In the genomic region with DNA sequence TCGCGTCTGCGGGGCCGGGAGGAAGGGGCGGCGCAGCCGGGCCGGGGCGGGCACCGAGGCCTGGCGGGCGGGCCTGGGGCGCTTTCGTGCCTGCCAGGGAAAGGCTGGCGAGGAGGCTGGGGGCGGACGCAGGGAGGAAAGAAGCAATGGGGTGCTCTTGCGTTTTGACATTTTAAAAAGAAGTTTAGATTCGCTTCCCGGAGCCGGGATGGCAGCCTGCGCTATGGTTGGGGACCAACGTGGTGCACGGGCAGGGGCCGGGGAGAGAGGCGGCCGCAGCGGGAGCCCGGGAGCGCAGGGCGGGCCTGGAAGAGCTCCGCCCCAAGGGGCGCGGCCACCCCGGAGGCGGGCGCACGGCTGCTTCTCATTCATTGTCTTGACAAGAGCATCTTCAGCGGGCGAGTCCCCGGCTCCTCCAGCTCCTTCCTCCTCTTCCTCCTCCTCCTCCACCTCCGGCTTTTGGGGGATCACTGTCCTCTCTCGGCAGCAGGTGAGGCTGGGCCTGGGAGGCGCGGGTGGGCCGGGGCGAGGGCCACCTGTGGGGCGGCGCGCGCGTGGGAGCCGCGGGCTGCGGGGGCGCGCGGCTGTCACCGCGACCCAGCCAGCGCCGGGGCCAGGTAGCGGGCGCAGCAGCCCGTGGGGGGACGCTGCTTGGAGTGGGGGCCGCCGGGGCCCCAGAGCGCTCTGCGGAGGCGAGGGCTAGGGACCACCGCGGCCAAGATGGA, we compare ENCODE assay signal across 8 cellular contexts. TPM values are rescaled to one million over a fixed set of nuclear protein-coding genes. Genes with fewer than 3 reads are reported as not detected.
DNase-seq lines count a peak whose midpoint lies in the region; ATAC-seq and TF ChIP-seq lines count a peak whose summit lies in the region.

TSS of gene CORO1A (plus strand) at position 367 of the 725 bp plus-strand sequence. CDS start 1,608 bp downstream, outside the sequence.

- H3K27me3 ChIP-seq in SK-N-SH (ENCODE audit: insufficient read depth) (no peaks in the 10 kb centered on the region), ovary (no peaks in the 10 kb centered on the region), thoracic aorta (replicated peaks; ENCODE audit: insufficient read depth) (no peaks in the 10 kb centered on the region)

- 3% methylated on average over 40 of the region's 73 CpGs for WGBS in SK-N-SH (ENCODE audit: low lambda C conversion rate)
- 0 to 1% (median 1%) methylated on average over 51 to 73 of the region's 73 CpGs for WGBS in ovary, 3 donors

- no peaks in the 10 kb centered on the region for H3K9me2 ChIP-seq in SK-N-SH

- peaks cover 0 to 6% of the 10 kb centered on the region in 2 experiments for H3K36me3 ChIP-seq in SK-N-SH (replicated peaks in 1 of 2; ENCODE audit: control insufficient read depth in 1 of 2, insufficient read depth in 2 of 2, low read length in 1 of 2)
- H3K36me3 ChIP-seq in ovary, result no peaks in the 10 kb centered on the region
- H3K36me3 ChIP-seq in thoracic aorta, result no peaks in the 10 kb centered on the region

- peaks cover 4% of the 10 kb centered on the region for H3F3A ChIP-seq in SK-N-SH (replicated peaks; ENCODE audit: insufficient read depth)

- peak; percentile 49 for ATAC-seq in GM21529 (IDR thresholded peaks at IDR 0.05; ENCODE audit: unreplicated experiment)
- ATAC-seq in Right ventricle myocardium inferior, result peak; percentile 88
- ATAC-seq in thoracic aorta (ENCODE audit: insufficient number of reproducible peaks, low FRiP score, low read depth), result peak; percentile 68

- TF ChIP-seq EP300 in SK-N-SH (IDR thresholded peaks at IDR 0.05; ENCODE audit: borderline replicate concordance in 1 of 2, low read depth in 1 of 2, low read length in 1 of 2) (no peak), ovary (IDR thresholded peaks at IDR 0.05) (no peak)

- H3K4me3 ChIP-seq in SK-N-SH (ENCODE audit: low read depth in 2 of 2, low read length in 1 of 2), result peak within 1 kb of the TSS; percentile 62 to 66
- peak within 1 kb of the TSS; percentile 52 for H3K4me3 ChIP-seq in ovary
- H3K4me3 ChIP-seq in thoracic aorta, result peak within 1 kb of the TSS; percentile 73

- peak within 1 kb of the TSS; percentile 80 for H3K4me2 ChIP-seq in SK-N-SH

- H3K4me1 ChIP-seq in SK-N-SH (ENCODE audit: control insufficient read depth in 1 of 2, insufficient read depth in 2 of 2, low read depth in 1 of 2, low read length in 1 of 2) (peaks cover 0 to 25% of the 10 kb centered on the region in 2 experiments; a peak in 1 of 4 replicates), ovary (ENCODE audit: insufficient read depth) (peaks cover 8% of the 10 kb centered on the region), thoracic aorta (ENCODE audit: control insufficient read depth in 1 of 2, low read depth in 2 of 2) (peaks cover 6 to 10% of the 10 kb centered on the region in 2 donors)

- CTCF ChIA-PET in SK-N-SH (lab: Yijun Ruan, JAX), result interaction anchor here (1.4 to 6.0 kb wide), 2 partner anchors 71 to 90 kb away, joined by 4 to 33 read pairs; partner anchors contain the start of gene TBX6

- no peaks in the 10 kb centered on the region for H4K20me1 ChIP-seq in SK-N-SH (ENCODE audit: insufficient read depth)

- TF ChIP-seq RAD21 in SK-N-SH (IDR thresholded peaks at IDR 0.05; ENCODE audit: low read length), result no peak

- H3K79me2 ChIP-seq in SK-N-SH (ENCODE audit: insufficient read depth), result no peaks in the 10 kb centered on the region

- peak within 1 kb of the TSS; percentile 41; the same call in 1 of the 2 replicates for H3K9ac ChIP-seq in SK-N-SH

- peak within 1 kb of the TSS; percentile 90 for H2AFZ ChIP-seq in SK-N-SH (ENCODE audit: low read depth)

- peak; percentile 29 for TF ChIP-seq POLR2A in ovary (IDR thresholded peaks at IDR 0.05)

- no peak for TF ChIP-seq CTCF in SK-N-SH (IDR thresholded peaks at IDR 0.05)
- TF ChIP-seq CTCF in ovary (IDR thresholded peaks at IDR 0.05), result no peak
- TF ChIP-seq CTCF in thoracic aorta (IDR thresholded peaks at IDR 0.05), result no peak

- H3K27ac ChIP-seq in SK-N-SH (ENCODE audit: low read depth in 2 of 2, low read length in 1 of 2), result peak within 1 kb of the TSS in 1 of 2 experiments; percentile 29; a peak in 2 of 4 replicates
- H3K27ac ChIP-seq in ovary, result peak within 1 kb of the TSS; percentile 18 to 63
- peak within 1 kb of the TSS; percentile 29 to 41 for H3K27ac ChIP-seq in thoracic aorta

- H3K9me3 ChIP-seq in SK-N-SH (no peaks in the 10 kb centered on the region), ovary (no peaks in the 10 kb centered on the region), thoracic aorta (no peaks in the 10 kb centered on the region)

- DNase-seq in DMS114 treated with DMSO at 0.1 percent for 48 hours (lab: John Stamatoyannopoulos, UW; ENCODE audit: unreplicated experiment) (peak; percentile 46), Kasumi-1 (lab: John Stamatoyannopoulos, UW) (peak; percentile 53 to 56), SK-N-SH (peak; percentile 95), Right ventricle myocardium inferior (ENCODE audit: missing footprints) (peak; percentile 96), ovary (peak; percentile 79 to 88 (median 83)), thoracic aorta (ENCODE audit: low spot score) (peak; percentile 19)
- peak; percentile 83 for DNase-seq in activated naive CD4-positive, alpha-beta T cell treated with anti-CD3 and anti-CD28 coated beads, Interleukin-2, amount 50 U/mL, for 16 hours

- intact Hi-C loops in Right ventricle myocardium inferior (cut with DNase I), result no loop called here
- intact Hi-C loops in ovary (cut with DNase I), result loop anchor here in 1 of 4 donors (5.0 kb wide), 1 partner anchor 51 kb away; no protein-coding TSS in a partner anchor

- POLR2A ChIA-PET in SK-N-SH (lab: Yijun Ruan, JAX), result interaction anchor here (0.6 kb wide), 1 partner anchor 152 kb away, joined by 3 read pairs; the partner anchor contains the start of gene TLCD3B

TF ChIP-seq in SK-N-SH, 30 proteins besides CTCF, POLR2A, EP300 and RAD21:
- TF ChIP-seq YY1 (IDR thresholded peaks at IDR 0.05; ENCODE audit: low read depth) (0 out of 2 replicates have a peak, but pooled peaks have one; percentile 21), MXI1 (IDR thresholded peaks at IDR 0.05; ENCODE audit: low read depth, low read length) (peak; percentile 80), MEF2A (IDR thresholded peaks at IDR 0.05; ENCODE audit: borderline replicate concordance, low read depth) (no peak), TAF1 (IDR thresholded peaks at IDR 0.05; ENCODE audit: borderline replicate concordance, low read depth, low read length) (peak; percentile 50; the same call in 1 of the 2 replicates), POLR2AphosphoS5 (IDR thresholded peaks at IDR 0.05; ENCODE audit: low read depth, low read length) (peak; percentile 62; the same call in 1 of the 2 replicates), NRF1 (IDR thresholded peaks at IDR 0.05; ENCODE audit: low read depth, low read length) (peak; percentile 35; the same call in 1 of the 2 replicates), RFX5 (IDR thresholded peaks at IDR 0.05; ENCODE audit: low read length) (no peak)
- TF ChIP-seq, protein P1, sequence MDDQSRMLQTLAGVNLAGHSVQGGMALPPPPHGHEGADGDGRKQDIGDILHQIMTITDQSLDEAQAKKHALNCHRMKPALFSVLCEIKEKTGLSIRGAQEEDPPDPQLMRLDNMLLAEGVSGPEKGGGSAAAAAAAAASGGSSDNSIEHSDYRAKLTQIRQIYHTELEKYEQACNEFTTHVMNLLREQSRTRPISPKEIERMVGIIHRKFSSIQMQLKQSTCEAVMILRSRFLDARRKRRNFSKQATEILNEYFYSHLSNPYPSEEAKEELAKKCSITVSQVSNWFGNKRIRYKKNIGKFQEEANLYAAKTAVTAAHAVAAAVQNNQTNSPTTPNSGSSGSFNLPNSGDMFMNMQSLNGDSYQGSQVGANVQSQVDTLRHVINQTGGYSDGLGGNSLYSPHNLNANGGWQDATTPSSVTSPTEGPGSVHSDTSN (IDR thresholded peaks at IDR 0.05), result peak; percentile 57; the same call in 1 of the 2 replicates
- TF ChIP-seq, protein P2, sequence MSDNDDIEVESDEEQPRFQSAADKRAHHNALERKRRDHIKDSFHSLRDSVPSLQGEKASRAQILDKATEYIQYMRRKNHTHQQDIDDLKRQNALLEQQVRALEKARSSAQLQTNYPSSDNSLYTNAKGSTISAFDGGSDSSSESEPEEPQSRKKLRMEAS (IDR thresholded peaks at IDR 0.05; ENCODE audit: low read depth), result no peak
- TF ChIP-seq, protein P3, sequence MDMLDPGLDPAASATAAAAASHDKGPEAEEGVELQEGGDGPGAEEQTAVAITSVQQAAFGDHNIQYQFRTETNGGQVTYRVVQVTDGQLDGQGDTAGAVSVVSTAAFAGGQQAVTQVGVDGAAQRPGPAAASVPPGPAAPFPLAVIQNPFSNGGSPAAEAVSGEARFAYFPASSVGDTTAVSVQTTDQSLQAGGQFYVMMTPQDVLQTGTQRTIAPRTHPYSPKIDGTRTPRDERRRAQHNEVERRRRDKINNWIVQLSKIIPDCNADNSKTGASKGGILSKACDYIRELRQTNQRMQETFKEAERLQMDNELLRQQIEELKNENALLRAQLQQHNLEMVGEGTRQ (IDR thresholded peaks at IDR 0.05; ENCODE audit: borderline replicate concordance, low read depth, low read length), result no peak

RNA-seq across cellular contexts. Expression of gene CORO1A, which starts in this region (rescaled TPM):
- polyA plus RNA-seq in SK-N-SH (2012; rRNA removed) (13.0 and 13.5 TPM in 2 replicates), ovary (10 to 100 TPM in 1 of 2 donors, 1 to 10 TPM in 1; 1.6 to 12.2 TPM)
- 4.6 and 8.0 TPM in 2 replicates for polyA plus RNA-seq in SK-N-SH (2012; cell fraction: cytosol; rRNA removed)
- polyA plus RNA-seq in SK-N-SH (2012; cell fraction: nucleus; rRNA removed), result 19.1 and 24.4 TPM in 2 replicates
- total RNA-seq in Right ventricle myocardium inferior (15.8 TPM), ovary (10 to 100 TPM in 4 of 7 donors, 1 to 10 TPM in 3; 6.7 to 33.3 (median 14.1) TPM), thoracic aorta (10 to 100 TPM; 78.1 to 87.8 TPM)

Comparison
In these comparisons a context has a peak if more than half of its experiments do, and no peak if none do; other contexts are left out.
1. DNase-seq: peak in every context shown above with its lines; median percentile 96 in Right ventricle myocardium inferior; 95 in SK-N-SH; 83 in activated naive CD4-positive, alpha-beta T cell treated with anti-CD3 and anti-CD28 coated beads, Interleukin-2, amount 50 U/mL, for 16 hours; 83 in ovary; 54 in Kasumi-1; 46 in DMS114 treated with DMSO at 0.1 percent for 48 hours; 19 in thoracic aorta.